ENCODE assay signal across 21 cellular contexts in the genomic region with DNA sequence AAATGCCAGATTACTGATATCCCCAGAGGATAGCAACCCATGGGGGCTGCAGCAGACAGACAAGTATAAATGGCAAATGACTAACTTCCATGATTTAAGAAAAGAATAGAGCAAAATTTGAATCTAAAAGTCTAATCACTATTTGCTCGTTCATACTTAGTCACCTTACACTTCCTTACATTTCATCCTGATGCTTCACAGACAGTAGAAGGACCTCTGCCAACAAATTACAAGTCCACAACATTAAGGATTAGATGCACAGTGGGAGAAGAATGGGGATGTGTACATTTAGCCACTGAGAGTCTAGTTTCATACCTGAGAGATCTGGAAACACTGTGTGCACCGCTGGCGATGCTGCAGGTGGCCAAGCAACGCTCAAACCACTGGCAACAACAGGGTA.
DNase-seq lines count a peak whose midpoint lies in the region; ATAC-seq and TF ChIP-seq lines count a peak whose summit lies in the region.
"Had no signal": no experiment of that assay in that cellular context is flagged by ENCODE, and none has a peak within 500 bp of the region (broad histone marks: within the 10 kb centered on the region; RNA-seq: fewer than 3 reads in every experiment).

No MANE protein-coding gene starts in this region.

- no peak overlapping the region for H3K4me3 ChIP-seq in vagina
- H3K4me3 ChIP-seq: ovary, Peyer's patch, SJSA1, thoracic aorta had no signal

- no peak overlapping the region for H3K4me3 Mint-ChIP-seq in activated T-helper 2 cell treated with anti-CD3 and anti-CD28 coated beads, Interferon-gamma antibody, Interleukin-2, Interleukin-4, amounts not matched to agents 10 μg/mL and 5 μg/mL and 100 μg/mL, durations not matched to agents 14 hours and 24 hours and 36 hours (ENCODE audit: low read depth)
- peak overlapping the region in 2 of 5 donors; percentile 1 to 29 for H3K4me3 Mint-ChIP-seq in immature natural killer cell
- H3K4me3 Mint-ChIP-seq: stimulated activated memory B cell treated with anti-CD40 and anti-IgM and Interleukin-4, amounts not matched to agents 10 μg/mL and 1 μg/mL and 100 μg/mL, for 72 hours; T-helper 1 cell treated with Interleukin-12 subunit alpha and Interleukin-12 subunit beta and Interleukin-4 antibody, amounts not matched to agents 30 μg/mL and 1 μg/mL, for 36 hours had no signal

- no peaks in the 10 kb centered on the region for H3K27me3 ChIP-seq in vagina
- H3K27me3 ChIP-seq: ovary, Peyer's patch, SJSA1 had no signal

- DNase-seq in activated naive CD4-positive, alpha-beta T cell treated with anti-CD3 and anti-CD28 coated beads, Interleukin-2, amount 50 U/mL, for 72 hours (ENCODE audit: low spot score in 2 of 2) = no peak
- DNase-seq in activated naive CD4-positive, alpha-beta T cell treated with anti-CD3 and anti-CD28 coated beads, Interleukin-2, amount 50 U/mL, for 16 hours = no peak
- DNase-seq in activated T-helper 2 cell treated with anti-CD3 and anti-CD28 coated beads, Interferon-gamma antibody, Interleukin-2, Interleukin-4, amounts not matched to agents 10 μg/mL and 5 μg/mL and 100 μg/mL, durations not matched to agents 14 hours and 24 hours and 36 hours (ENCODE audit: low spot score) = no peak
- no peak for DNase-seq in immature natural killer cell
- no peak for DNase-seq in vagina (ENCODE audit: extremely low spot score in 2 of 2)
- no peak for DNase-seq in HT-29 (ENCODE audit: low spot score)
- no peak for DNase-seq in putamen (ENCODE audit: low spot score)
- DNase-seq in NCI-H748 treated with DMSO at 0.1 percent for 48 hours (lab: John Stamatoyannopoulos, UW) = no peak
- DNase-seq: amygdala; central memory CD4-positive, alpha-beta T cell; Karpas-422; NCI-H2081; NCI-H446; Peyer's patch had no signal

- intact Hi-C loops in activated T-helper 2 cell treated with anti-CD3 and anti-CD28 coated beads, Interferon-gamma antibody, Interleukin-2, Interleukin-4, amounts not matched to agents 10 μg/mL and 5 μg/mL and 100 μg/mL, durations not matched to agents 14 hours and 24 hours and 36 hours (cut with micrococcal nuclease) = loop anchor here (5.0 kb wide), 2 partner anchors 171 to 194 kb away; partner anchors contain the start of gene TRAF3IP2
- intact Hi-C loops in vagina (cut with DNase I) = no loop called here

- H3K9me3 Mint-ChIP-seq in activated naive CD4-positive, alpha-beta T cell treated with anti-CD3 and anti-CD28 coated beads, Interleukin-2, amount 50 U/mL, for 72 hours = peaks cover 0 to 2% of the 10 kb centered on the region in 2 donors
- no peaks in the 10 kb centered on the region for H3K9me3 Mint-ChIP-seq in activated T-helper 2 cell treated with anti-CD3 and anti-CD28 coated beads, Interferon-gamma antibody, Interleukin-2, Interleukin-4, amounts not matched to agents 10 μg/mL and 5 μg/mL and 100 μg/mL, durations not matched to agents 14 hours and 24 hours and 36 hours
- H3K9me3 Mint-ChIP-seq in immature natural killer cell = no peaks in the 10 kb centered on the region
- H3K9me3 Mint-ChIP-seq: stimulated activated memory B cell treated with anti-CD40 and anti-IgM and Interleukin-4, amounts not matched to agents 10 μg/mL and 1 μg/mL and 100 μg/mL, for 72 hours; T-helper 1 cell treated with Interleukin-12 subunit alpha and Interleukin-12 subunit beta and Interleukin-4 antibody, amounts not matched to agents 30 μg/mL and 1 μg/mL, for 36 hours had no signal

- H3K36me3 ChIP-seq in vagina = no peaks in the 10 kb centered on the region
- H3K36me3 ChIP-seq: ovary, Peyer's patch, thoracic aorta had no signal

- TF ChIP-seq CTCF in vagina (IDR thresholded peaks at IDR 0.05) = no peak

- H3K36me3 Mint-ChIP-seq in activated naive CD4-positive, alpha-beta T cell treated with anti-CD3 and anti-CD28 coated beads, Interleukin-2, amount 50 U/mL, for 72 hours = peaks cover 5 to 29% of the 10 kb centered on the region in 2 donors
- peaks cover 65% of the 10 kb centered on the region for H3K36me3 Mint-ChIP-seq in activated T-helper 2 cell treated with anti-CD3 and anti-CD28 coated beads, Interferon-gamma antibody, Interleukin-2, Interleukin-4, amounts not matched to agents 10 μg/mL and 5 μg/mL and 100 μg/mL, durations not matched to agents 14 hours and 24 hours and 36 hours (ENCODE audit: low read depth)
- H3K36me3 Mint-ChIP-seq in immature natural killer cell = peaks cover 0 to 16% (median 12%) of the 10 kb centered on the region in 3 donors

- no peak for ATAC-seq in activated naive CD4-positive, alpha-beta T cell treated with anti-CD3 and anti-CD28 coated beads, Interleukin-2, amount 50 U/mL, for 72 hours
- ATAC-seq: HCT116; sciatic nerve; stimulated activated memory B cell treated with anti-CD40 and anti-IgM and Interleukin-4, amounts not matched to agents 10 μg/mL and 1 μg/mL and 100 μg/mL, for 72 hours had no signal

- no peak for TF ChIP-seq POLR2A in vagina (IDR thresholded peaks at IDR 0.05)

- no peaks in the 10 kb centered on the region for H3K27me3 Mint-ChIP-seq in activated T-helper 2 cell treated with anti-CD3 and anti-CD28 coated beads, Interferon-gamma antibody, Interleukin-2, Interleukin-4, amounts not matched to agents 10 μg/mL and 5 μg/mL and 100 μg/mL, durations not matched to agents 14 hours and 24 hours and 36 hours (ENCODE audit: low read depth)
- peaks cover 0 to 16% (median 6%) of the 10 kb centered on the region in 3 donors for H3K27me3 Mint-ChIP-seq in immature natural killer cell (ENCODE audit: low read depth in 3 of 3)
- H3K27me3 Mint-ChIP-seq: stimulated activated memory B cell treated with anti-CD40 and anti-IgM and Interleukin-4, amounts not matched to agents 10 μg/mL and 1 μg/mL and 100 μg/mL, for 72 hours had no signal

- no peaks in the 10 kb centered on the region for H3K9me3 ChIP-seq in vagina
- H3K9me3 ChIP-seq: ovary, Peyer's patch, SJSA1, thoracic aorta had no signal

- H3K4me1 Mint-ChIP-seq in activated T-helper 2 cell treated with anti-CD3 and anti-CD28 coated beads, Interferon-gamma antibody, Interleukin-2, Interleukin-4, amounts not matched to agents 10 μg/mL and 5 μg/mL and 100 μg/mL, durations not matched to agents 14 hours and 24 hours and 36 hours (ENCODE audit: low read depth) = peaks cover 73% of the 10 kb centered on the region
- peaks cover 78 to 89% of the 10 kb centered on the region in 2 donors for H3K4me1 Mint-ChIP-seq in immature natural killer cell

- H3K4me1 ChIP-seq in vagina = peaks cover 40% of the 10 kb centered on the region

- peak overlapping the region; percentile 48 for H3K27ac ChIP-seq in vagina
- H3K27ac ChIP-seq: SJSA1, thoracic aorta had no signal

- H3K27ac Mint-ChIP-seq in activated naive CD4-positive, alpha-beta T cell treated with anti-CD3 and anti-CD28 coated beads, Interleukin-2, amount 50 U/mL, for 72 hours = peak overlapping the region; percentile 22 to 75
- peak overlapping the region; percentile 16 for H3K27ac Mint-ChIP-seq in activated T-helper 2 cell treated with anti-CD3 and anti-CD28 coated beads, Interferon-gamma antibody, Interleukin-2, Interleukin-4, amounts not matched to agents 10 μg/mL and 5 μg/mL and 100 μg/mL, durations not matched to agents 14 hours and 24 hours and 36 hours
- peak overlapping the region; percentile 70 to 97 (median 88) for H3K27ac Mint-ChIP-seq in immature natural killer cell

Comparison
In these comparisons a context has a peak if more than half of its experiments do, and no peak if none do; other contexts are left out.
1. H3K27ac Mint-ChIP-seq: peak in every context shown above with its lines; median percentile 88 in immature natural killer cell; 48 in activated naive CD4-positive, alpha-beta T cell treated with anti-CD3 and anti-CD28 coated beads, Interleukin-2, amount 50 U/mL, for 72 hours; 16 in activated T-helper 2 cell treated with anti-CD3 and anti-CD28 coated beads, Interferon-gamma antibody, Interleukin-2, Interleukin-4, amounts not matched to agents 10 μg/mL and 5 μg/mL and 100 μg/mL, durations not matched to agents 14 hours and 24 hours and 36 hours.